Comparison of ENCODE assay signal across 26 cellular contexts in the genomic region with DNA sequence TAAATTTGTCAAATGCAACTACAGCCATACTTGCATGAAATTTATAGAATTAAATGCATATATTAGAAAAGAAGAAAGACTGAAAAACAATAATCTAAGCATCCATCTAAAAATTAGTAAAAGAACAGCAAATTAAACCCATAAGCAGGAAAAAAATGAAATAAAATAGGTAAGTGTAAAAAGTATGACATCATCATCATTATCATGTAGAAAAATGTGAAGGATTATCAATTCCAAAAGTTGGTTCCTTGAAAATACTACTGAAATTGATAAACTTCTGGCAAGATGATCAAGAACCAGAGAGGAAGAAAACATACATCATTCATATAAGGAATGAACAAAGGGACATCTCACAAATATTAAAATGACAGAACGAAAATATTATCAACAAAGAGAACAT. TPM values are rescaled to one million over a fixed set of nuclear protein-coding genes. Genes with fewer than 3 reads are reported as not detected.
A peak's percentile ranks its signal among the peaks of the same experiment; 100 is the strongest.
DNase-seq lines count a peak whose midpoint lies in the region; ATAC-seq, FAIRE-seq and TF ChIP-seq lines count a peak whose summit lies in the region.
"Had no signal": no experiment of that assay in that cellular context is flagged by ENCODE, and none has a peak within 500 bp of the region (broad histone marks: within the 10 kb centered on the region; RNA-seq: fewer than 3 reads in every experiment).

No MANE protein-coding gene starts in this region.

- H3K4me1 ChIP-seq in HEK293 (ENCODE audit: control insufficient read depth, insufficient read depth, low read length) = no peaks in the 10 kb centered on the region
- no peaks in the 10 kb centered on the region for H3K4me1 ChIP-seq in K562 (replicated peaks in 1 of 2; ENCODE audit: control insufficient read depth in 2 of 2, insufficient read depth in 2 of 2, low read length in 2 of 2)
- peaks cover 9% of the 10 kb centered on the region; the same call in 1 of the 2 replicates for H3K4me1 ChIP-seq in GM23338 (ENCODE audit: insufficient read depth)
- H3K4me1 ChIP-seq: BE2C had no signal

- H3K36me3 ChIP-seq in HEK293 (ENCODE audit: control insufficient read depth in 2 of 2, insufficient read depth in 1 of 2, low read length in 2 of 2) (no peaks in the 10 kb centered on the region), K562 (ENCODE audit: control insufficient read depth, insufficient read depth, low read length) (no peaks in the 10 kb centered on the region), GM23338 (ENCODE audit: insufficient read depth) (no peaks in the 10 kb centered on the region)
- H3K36me3 ChIP-seq: BE2C, BLaER1 had no signal

- H3F3A ChIP-seq in GM23338 (replicated peaks; ENCODE audit: low read depth) = no peaks in the 10 kb centered on the region

- TF ChIP-seq POLR2A in H54 (IDR thresholded peaks at IDR 0.05; ENCODE audit: low read depth, low read length) (no peak), K562 (conservative IDR thresholded peaks at IDR 0.05) (no peak)

- peaks cover 2% of the 10 kb centered on the region for H3K27me3 Mint-ChIP-seq in GM23338 (ENCODE audit: insufficient read depth, low read depth, poor library complexity)

- no peak overlapping the region for H3K4me2 ChIP-seq in K562 (ENCODE audit: insufficient read depth, low read length)
- H3K4me2 ChIP-seq in GM23338 = no peak overlapping the region
- H3K4me2 ChIP-seq: BLaER1 had no signal

- TF ChIP-seq EP300 in K562 (IDR thresholded peaks at IDR 0.05; ENCODE audit: low read length) = no peak

- H3K4me3 ChIP-seq in HEK293 (ENCODE audit: low read depth, low read length) (no peak overlapping the region), K562 (no peak overlapping the region), GM23338 (no peak overlapping the region)
- H3K4me3 ChIP-seq: BLaER1 had no signal

- no peaks in the 10 kb centered on the region for H3K27me3 ChIP-seq in K562 (ENCODE audit: control insufficient read depth in 2 of 2, insufficient read depth in 2 of 2, low read length in 2 of 2)
- H3K27me3 ChIP-seq in GM23338 (ENCODE audit: insufficient read depth) = no peaks in the 10 kb centered on the region
- H3K27me3 ChIP-seq: BE2C, BLaER1 had no signal

- H3K27ac ChIP-seq in HEK293 (ENCODE audit: extremely low read depth, low read depth, low read length) = no peak overlapping the region
- no peak overlapping the region for H3K27ac ChIP-seq in K562 (ENCODE audit: extremely low read depth, low read depth, low read length)
- H3K27ac ChIP-seq in GM23338 (ENCODE audit: low read depth) = no peak overlapping the region
- H3K27ac ChIP-seq: BLaER1 had no signal

- H2AFZ ChIP-seq in K562 (ENCODE audit: low read depth, low read length) = no peak overlapping the region
- no peak overlapping the region for H2AFZ ChIP-seq in GM23338

- TF ChIP-seq CTCF in HEK293 (tag by site-specific recombination; IDR thresholded peaks at IDR 0.05) = no peak
- no peak for TF ChIP-seq CTCF in K562 (IDR thresholded peaks at IDR 0.05 in 2 of 3, conservative IDR thresholded peaks at IDR 0.05 in 1 of 3; ENCODE audit: insufficient read depth in 2 of 3, low read depth in 1 of 3, low read length in 3 of 3)
- no peak for TF ChIP-seq CTCF in GM23338 (conservative IDR thresholded peaks at IDR 0.05; ENCODE audit: low read depth in 2 of 2)

- CTCF ChIA-PET in HEK293 (lab: Yijun Ruan, JAX) = no interaction called here
- CTCF ChIA-PET in K562 (lab: Yijun Ruan, JAX; ENCODE audit: low intra/inter-chr PET ratio) = no interaction called here

- peaks cover 3% of the 10 kb centered on the region; the same call in 1 of the 3 replicates for H3K36me3 Mint-ChIP-seq in GM23338 (ENCODE audit: low read depth)
- H3K36me3 Mint-ChIP-seq: CD14-positive monocyte; CD4-positive, alpha-beta memory T cell; CD4-positive, CD25-positive, alpha-beta regulatory T cell; CD8-positive, alpha-beta memory T cell had no signal

- ATAC-seq in K562 (no peak), GM21390 (IDR thresholded peaks at IDR 0.05; ENCODE audit: unreplicated experiment) (no peak), HG02970 (IDR thresholded peaks at IDR 0.05; ENCODE audit: low FRiP score, unreplicated experiment) (no peak), GM23338 (no peak)

- H3K79me2 ChIP-seq in K562 (ENCODE audit: control insufficient read depth, insufficient read depth, low read length) (no peaks in the 10 kb centered on the region), GM23338 (replicated peaks; ENCODE audit: insufficient read depth) (no peaks in the 10 kb centered on the region)

- H3K27ac Mint-ChIP-seq in GM23338 = no peak overlapping the region
- H3K27ac Mint-ChIP-seq: CD14-positive monocyte; CD4-positive, alpha-beta memory T cell; CD4-positive, CD25-positive, alpha-beta regulatory T cell; CD8-positive, alpha-beta memory T cell had no signal

- no peak overlapping the region for H3K4me3 Mint-ChIP-seq in GM23338
- H3K4me3 Mint-ChIP-seq: CD14-positive monocyte; CD4-positive, alpha-beta memory T cell; CD4-positive, CD25-positive, alpha-beta regulatory T cell; CD8-positive, alpha-beta memory T cell had no signal

- 15% methylated on average over 1 of the region's 1 CpG for WGBS in K562 (ENCODE audit: insufficient coverage, low coverage, missing lambda C conversion rate)

- intact Hi-C loops in K562 (cut with micrococcal nuclease) = no loop called here

- H3K9me3 ChIP-seq in HEK293 (ENCODE audit: control insufficient read depth, insufficient read depth, low read depth, low read length) (no peaks in the 10 kb centered on the region), K562 (replicated peaks; ENCODE audit: control insufficient read depth, insufficient read depth, low read depth, low read length) (no peaks in the 10 kb centered on the region; the same call in 1 of the 2 replicates)
- H3K9me3 ChIP-seq: BE2C had no signal

- in situ Hi-C loops in K562 (cut with MboI) = no loop called here

- POLR2A ChIA-PET in HEK293 (lab: Yijun Ruan, JAX) (no interaction called here), K562 (lab: Yijun Ruan, JAX) (no interaction called here)

- H3K9me3 Mint-ChIP-seq in GM23338 = no peaks in the 10 kb centered on the region

- H3K4me1 Mint-ChIP-seq in GM23338 = peaks cover 12% of the 10 kb centered on the region; the same call in 2 of the 3 replicates
- H3K4me1 Mint-ChIP-seq: CD14-positive monocyte; CD4-positive, alpha-beta memory T cell; CD4-positive, CD25-positive, alpha-beta regulatory T cell; CD8-positive, alpha-beta memory T cell had no signal

- H3K9ac ChIP-seq in K562 (ENCODE audit: insufficient read depth in 1 of 2, low read depth in 2 of 2, low read length in 2 of 2) = no peak overlapping the region
- H3K9ac ChIP-seq: BLaER1 had no signal

- no peaks in the 10 kb centered on the region; the same call in 1 of the 2 replicates for H3K9me2 ChIP-seq in GM23338 (ENCODE audit: insufficient read depth)

- no peaks in the 10 kb centered on the region for H3K9me1 ChIP-seq in K562 (ENCODE audit: control insufficient read depth, insufficient read depth, low read length)

- FAIRE-seq in H54 (lab: Jason Lieb, UNC) = peak; percentile 30
- no peak for FAIRE-seq in K562 (lab: Jason Lieb, UNC)
- FAIRE-seq: GM12891, GM19239 had no signal

- no peak for TF ChIP-seq RAD21 in K562 (CRISPR knock-in tag; conservative IDR thresholded peaks at IDR 0.05 in 1 of 2, IDR thresholded peaks at IDR 0.05 in 1 of 2)

- DNase-seq in H54 (ENCODE audit: insufficient read length, low spot score) (no peak), K562 (ENCODE audit: extremely low read depth in 1 of 4, low spot score in 3 of 4) (no peak), GM23338 (ENCODE audit: low spot score) (no peak)
- DNase-seq: 8988T; ACHN; BE2C; C1 segment of cervical spinal cord; CD4-positive, alpha-beta memory T cell; CD4-positive, CD25-positive, alpha-beta regulatory T cell; CD8-positive, alpha-beta memory T cell; COR-L47; DMS 273 treated with DMSO at 0.1 percent for 48 hours; DMS153; DMS53; DMS79; DND-41; EL; GDM1 had no signal

- BruUV-seq in K562 (replicated peaks; lab: Mats Ljungman, UMichigan) = no TSS peak

- H4K20me1 ChIP-seq in K562 (replicated peaks; ENCODE audit: control insufficient read depth, insufficient read depth, low read length) (no peaks in the 10 kb centered on the region), GM23338 (replicated peaks; ENCODE audit: insufficient read depth) (no peaks in the 10 kb centered on the region)
- H4K20me1 ChIP-seq: BLaER1 had no signal

TF ChIP-seq in HEK293, 187 proteins besides CTCF, POLR2A, EP300 and RAD21 (continues in another document):
- no peak for TF ChIP-seq ZNF747 (tag by site-specific recombination; IDR thresholded peaks at IDR 0.05)

RNA-seq across cellular contexts. Expression of a gene that starts 19.6 kb away (rescaled TPM):
- 0.33 and 0.39 TPM in 2 replicates for total RNA-seq in K562 (2011; cell fraction: chromatin; rRNA removed; ENCODE audit: low replicate concordance)
- 0.17 TPM in 1 of 2 replicates, not detected in the other for total RNA-seq in K562 (2011; cell fraction: nucleolus; rRNA removed)
- total RNA-seq in K562 (2011; cell fraction: nucleoplasm; rRNA removed) = 0.08 and 0.88 TPM in 2 replicates
- 0.41 TPM in 1 of 2 replicates, not detected in the other for total RNA-seq in K562 (2014; rRNA removed)
- total RNA-seq in K562 (2014; rRNA removed; fragmentation: Illumina TruSeq; extraction: Trizol) = not detected in 2 replicates
- 0.14 and 0.64 TPM in 2 replicates for total RNA-seq in K562 (2015; rRNA removed; fragmentation: Illumina TruSeq; extraction: Trizol)
- total RNA-seq in K562 (2021) = 0.47 TPM in 1 of 2 replicates, not detected in the other
- 0.07 and 0.11 TPM in 2 replicates for polyA plus RNA-seq in K562 (2011; rRNA removed)
- polyA plus RNA-seq in K562 (2011; cell fraction: cytosol; rRNA removed) = not detected in 2 replicates
- 0.13 and 0.20 TPM in 2 replicates for polyA plus RNA-seq in K562 (2011; cell fraction: nucleus; rRNA removed)
- polyA plus RNA-seq in K562 (2012) = 0.36 and 0.46 TPM in 2 replicates
- polyA plus RNA-seq in K562 (2014; fragmentation: Illumina TruSeq; extraction: Trizol) = 0.13 TPM in 1 of 2 replicates, not detected in the other
- under 1 TPM; 0.08 to 0.31 TPM for polyA plus RNA-seq in K562 (2014; fragmentation: Nextera tagmentation; extraction: Ambion mirVana)
- polyA plus RNA-seq in K562 (2014; rRNA removed) = 0.43 TPM in 1 of 2 replicates, not detected in the other
- not detected in 2 replicates for polyA minus RNA-seq in K562 (2011; rRNA and poly(A)+ RNA removed)
- not detected in 2 replicates for polyA minus RNA-seq in K562 (2011; cell fraction: cytosol; rRNA and poly(A)+ RNA removed)
- not detected in 2 replicates for polyA minus RNA-seq in K562 (2011; cell fraction: nucleus; rRNA and poly(A)+ RNA removed)
- total RNA-seq in GM23338 (2014; rRNA removed; shearing (Covaris generic)) = 19.2 and 21.8 TPM in 2 replicates
- polyA plus RNA-seq in GM23338 (2016; fragmentation: Nextera tagmentation; extraction: Ambion mirVana) = 6.1 and 11.0 TPM in 2 replicates
- total RNA-seq: CD4-positive, alpha-beta memory T cell; CD8-positive, alpha-beta memory T cell; G401 had no signal
- polyA plus RNA-seq: CD14-positive monocyte; CD4-positive, alpha-beta memory T cell; CD8-positive, alpha-beta memory T cell had no signal

Comparison
In these comparisons a context has a peak if more than half of its experiments do, and no peak if none do; other contexts are left out.
1. RNA of a gene that starts 19.6 kb away (total RNA-seq): 19.2 to 21.8 TPM in GM23338; 0.08 to 0.88 TPM in K562; every median in the first group is over 10 times any median in the second.